ENCODE assay signal across 30 cellular contexts in the genomic region with DNA sequence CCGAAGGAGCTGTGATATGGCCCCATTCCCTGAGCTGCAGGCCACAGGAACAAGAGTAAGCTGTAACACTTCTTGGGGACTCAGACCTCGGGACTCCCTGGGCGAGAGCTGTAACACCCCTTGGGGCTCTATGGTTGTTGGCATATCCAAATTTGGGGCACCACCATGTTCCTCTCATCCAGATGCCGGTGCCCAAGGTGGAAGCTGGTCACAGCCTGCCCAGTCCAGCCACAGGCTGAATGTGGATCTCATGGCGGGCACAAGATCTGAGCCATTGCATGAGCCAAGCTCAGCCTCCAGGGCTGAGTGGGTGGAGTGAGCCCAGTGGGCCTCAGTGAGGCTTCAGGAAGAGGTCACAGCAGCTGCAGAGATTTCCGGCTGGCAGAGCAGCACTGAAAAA.
"Had no signal": no experiment of that assay in that cellular context is flagged by ENCODE, and none has a peak within 500 bp of the region (broad histone marks: within the 10 kb centered on the region; RNA-seq: fewer than 3 reads in every experiment).

No MANE protein-coding gene starts in this region.

- H3K36me3 ChIP-seq: adrenal gland, ascending aorta, brain microvascular endothelial cell, breast epithelium, cardiac muscle cell had no signal

- H3K4me1 ChIP-seq: adrenal gland, ascending aorta, body of pancreas, breast epithelium had no signal

- H3K9me3 ChIP-seq: adrenal gland, ascending aorta had no signal

- H3K4me3 ChIP-seq: adrenal gland, ascending aorta, body of pancreas, breast epithelium, cardiac muscle cell had no signal

- H3K27me3 ChIP-seq: adrenal gland, ascending aorta, body of pancreas, brain microvascular endothelial cell, breast epithelium, cardiac muscle cell had no signal

- DNase-seq: activated effector memory CD4-positive, alpha-beta T cell treated with anti-CD3 and anti-CD28 coated beads, Interleukin-2, amount 50 U/mL, for 16 hours; activated effector memory CD4-positive, alpha-beta T cell treated with Interleukin-2 at 50 U/mL for 16 hours; activated gamma-delta T cell; activated gamma-delta T cell treated with Interleukin-2 at 50 U/mL for 16 hours; activated naive CD4-positive, alpha-beta T cell; activated naive CD4-positive, alpha-beta T cell treated with anti-CD3 and anti-CD28 coated beads for 36 hours; activated naive CD4-positive, alpha-beta T cell treated with anti-CD3 and anti-CD28 coated beads, Interleukin-2, amount 10 ng/mL, durations not matched to agents 7 days and 5 days; activated naive CD4-positive, alpha-beta T cell treated with anti-CD3 and anti-CD28 coated beads, Interleukin-2, amount 50 U/mL, for 16 hours; activated naive CD4-positive, alpha-beta T cell treated with Interleukin-2 at 50 U/mL for 16 hours; activated naive CD8-positive, alpha-beta T cell treated with anti-CD3 and anti-CD28 coated beads for 36 hours; activated naive CD8-positive, alpha-beta T cell treated with anti-CD3 and anti-CD28 coated beads, Interleukin-2, amount 10 ng/mL, durations not matched to agents 7 days and 5 days; activated naive CD8-positive, alpha-beta T cell treated with anti-CD3 and anti-CD28 coated beads, Interleukin-2, amount 50 U/mL, for 24 hours; activated T-cell treated with anti-CD3 and anti-CD28 coated beads for 4 hours; activated T-cell treated with anti-CD3 and anti-CD28 coated beads, Interleukin-2, amount 50 U/mL, for 1 hour; activated T-cell treated with anti-CD3 and anti-CD28 coated beads, Interleukin-2, amount 50 U/mL, for 24 hours; activated T-cell treated with anti-CD3 and anti-CD28 coated beads, Interleukin-2, amount 50 U/mL, for 4 hours; activated T-cell treated with anti-CD3 and anti-CD28 coated beads, Interleukin-2, amount 50 U/mL, for 48 hours; activated T-cell treated with anti-CD3 and anti-CD28 coated beads, Interleukin-2, amount 50 U/mL, for 72 hours; adrenal gland; amniotic stem cell; amygdala; anterior cingulate cortex; aorta; body of pancreas; brain microvascular endothelial cell; central memory CD4-positive, alpha-beta T cell; cerebellar nuclear complex had no signal

- H3K27ac ChIP-seq: adrenal gland, ascending aorta, body of pancreas, brain microvascular endothelial cell, breast epithelium, cardiac muscle cell had no signal
